12 cellular contexts compared by ENCODE assay signal in the genomic region with DNA sequence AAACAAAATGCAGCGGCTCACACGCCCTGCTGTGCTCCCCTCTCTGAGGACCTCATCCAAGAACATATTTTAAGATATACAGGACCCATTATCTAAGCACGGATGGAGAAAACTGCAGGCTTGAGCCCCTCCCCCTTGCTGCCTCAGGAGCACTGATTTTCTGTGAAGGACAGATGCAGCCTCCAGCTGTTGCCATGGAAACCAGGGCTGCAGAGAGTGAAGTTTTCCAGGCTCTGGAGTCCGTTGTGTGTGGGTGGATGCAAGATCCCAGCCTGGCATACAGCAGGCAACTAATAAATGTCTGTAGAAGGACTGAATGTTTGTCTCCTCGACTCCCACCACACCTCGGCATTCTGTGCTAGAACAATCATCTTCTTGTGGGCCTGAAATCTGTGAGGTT.
"Had no signal": no experiment of that assay in that cellular context is flagged by ENCODE, and none has a peak within 500 bp of the region (broad histone marks: within the 10 kb centered on the region; RNA-seq: fewer than 3 reads in every experiment).

No MANE protein-coding gene starts in this region.

- DNase-seq: activated CD4-positive, alpha-beta T cell treated with anti-CD3 and anti-CD28 coated beads, Interleukin-2, amount 50 U/mL, for 1 hour; activated CD4-positive, CD25-positive, alpha-beta regulatory T cell; activated naive CD4-positive, alpha-beta T cell treated with anti-CD3 and anti-CD28 coated beads for 36 hours; activated T-cell treated with anti-CD3 and anti-CD28 coated beads for 4 hours; central memory CD4-positive, alpha-beta T cell; cortex of kidney; effector memory CD4-positive, alpha-beta T cell; gastrocnemius medialis; kidney; sigmoid colon; stimulated activated naive CD4-positive, alpha-beta T cell treated with Interleukin-2 at 50 U/mL for 16 hours had no signal

- ATAC-seq: activated T-helper 17 cell treated with anti-CD3 and anti-CD28 coated beads, Interleukin-2, amount 50 U/mL, for 72 hours; gastrocnemius medialis had no signal
